Comparison of ENCODE assay signal across 17 cellular contexts in the genomic region with DNA sequence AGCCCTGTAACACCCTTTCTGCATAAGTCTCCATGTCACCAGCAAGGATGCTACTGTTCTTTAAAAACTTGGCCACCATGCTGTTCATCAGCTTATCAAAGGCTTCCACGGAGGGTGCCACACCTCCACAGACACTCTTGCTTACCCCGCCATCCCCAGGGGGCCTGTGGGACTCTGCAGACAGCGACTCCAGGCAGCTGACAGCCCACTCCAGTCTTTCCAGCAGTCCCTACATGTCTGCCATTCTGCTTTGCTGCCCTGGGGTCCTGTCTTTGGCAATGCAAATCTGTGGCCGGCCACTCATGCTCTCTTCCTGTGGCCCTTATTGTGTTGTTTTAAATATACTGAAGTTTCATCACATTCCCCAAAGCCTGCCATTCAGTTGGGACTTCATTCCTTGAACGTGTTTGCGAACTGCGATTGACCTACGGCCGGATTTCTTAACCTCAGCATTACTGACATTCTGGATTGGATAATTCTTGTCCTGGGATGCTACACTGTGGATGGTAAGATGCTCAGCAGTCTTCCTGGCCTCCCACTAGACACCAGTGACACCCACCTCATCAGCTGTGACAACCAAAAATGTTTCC.
A peak's percentile ranks its signal among the peaks of the same experiment; 100 is the strongest.
DNase-seq lines count a peak whose midpoint lies in the region; ATAC-seq and TF ChIP-seq lines count a peak whose summit lies in the region.
"Had no signal": no experiment of that assay in that cellular context is flagged by ENCODE, and none has a peak within 500 bp of the region (broad histone marks: within the 10 kb centered on the region; RNA-seq: fewer than 3 reads in every experiment).

No MANE protein-coding gene starts in this region.

- no peaks in the 10 kb centered on the region for H3K23me2 ChIP-seq in H9 (ENCODE audit: insufficient read length, low read depth, low read length, poor library complexity, severe bottlenecking)

- no peak overlapping the region for H4K91ac ChIP-seq in H9 (ENCODE audit: insufficient read length, low read depth, low read length)

- TF ChIP-seq CTCF in DND-41 (IDR thresholded peaks at IDR 0.05; ENCODE audit: borderline replicate concordance, extremely low read depth, low read length, poor library complexity, severe bottlenecking) (no peak), H9 (conservative IDR thresholded peaks at IDR 0.05) (no peak), glutamatergic neuron (IDR thresholded peaks at IDR 0.05; ENCODE audit: partially characterized antibody, unreplicated experiment) (no peak)

- H3K36me3 Mint-ChIP-seq in H9 (ENCODE audit: insufficient read depth in 1 of 3, low read depth in 3 of 3): peaks cover 30 to 38% (median 32%) of the 10 kb centered on the region in 3 experiments
- H3K36me3 Mint-ChIP-seq in glutamatergic neuron (ENCODE audit: unreplicated experiment): peaks cover 9% of the 10 kb centered on the region
- peaks cover 26% of the 10 kb centered on the region for H3K36me3 Mint-ChIP-seq in stimulated activated effector memory CD8-positive, alpha-beta T cell treated with anti-CD3 and anti-CD28 coated beads, Interleukin-12 subunit alpha, Interleukin-12 subunit beta, amount 100 ng/mL, for 72 hours

- H3K27ac Mint-ChIP-seq in H9: peak overlapping the region; percentile 92 to 98 (median 97)
- no peak overlapping the region for H3K27ac Mint-ChIP-seq in glutamatergic neuron (ENCODE audit: unreplicated experiment)
- H3K27ac Mint-ChIP-seq in stimulated activated effector memory CD8-positive, alpha-beta T cell treated with anti-CD3 and anti-CD28 coated beads, Interleukin-12 subunit alpha, Interleukin-12 subunit beta, amount 100 ng/mL, for 72 hours: peak overlapping the region; percentile 44

- peak; percentile 44; the same call in 1 of the 3 replicates for ATAC-seq in DND-41 (ENCODE audit: insufficient read depth, low read depth)
- ATAC-seq in stimulated activated effector memory CD8-positive, alpha-beta T cell treated with anti-CD3 and anti-CD28 coated beads, Interleukin-12 subunit alpha, Interleukin-12 subunit beta, amount 100 ng/mL, for 72 hours: no peak
- no peak for ATAC-seq in GM21447 (IDR thresholded peaks at IDR 0.05; ENCODE audit: unreplicated experiment)
- ATAC-seq: GM12878 had no signal

- H3K36me3 ChIP-seq in DND-41 (ENCODE audit: insufficient read depth, low read length): peaks cover 28% of the 10 kb centered on the region
- H3K36me3 ChIP-seq in effector memory CD4-positive, alpha-beta T cell (ENCODE audit: control insufficient read depth, insufficient read depth, low read length): no peaks in the 10 kb centered on the region
- H3K36me3 ChIP-seq: MG63 had no signal

- H3K4me2 ChIP-seq in DND-41 (ENCODE audit: insufficient read depth, low read length) (no peak overlapping the region), H9 (ENCODE audit: insufficient read depth, insufficient read length, low read length) (no peak overlapping the region)

- H3K23ac ChIP-seq in H9 (ENCODE audit: insufficient read length, low read depth, low read length): no peak overlapping the region

- H2BK12ac ChIP-seq in H9 (ENCODE audit: insufficient read length, low read depth, low read length): no peak overlapping the region

- no peak overlapping the region for H2AK5ac ChIP-seq in H9 (ENCODE audit: insufficient read length, low read length)

- H4K20me1 ChIP-seq in DND-41 (ENCODE audit: insufficient read depth, low read length) (peaks cover 55% of the 10 kb centered on the region), H9 (ENCODE audit: control insufficient read depth, insufficient read depth, insufficient read length) (no peaks in the 10 kb centered on the region)

- H3K9me3 Mint-ChIP-seq in H9 (no peaks in the 10 kb centered on the region; a peak in 1 of 5 replicates), glutamatergic neuron (ENCODE audit: unreplicated experiment) (peaks cover 7% of the 10 kb centered on the region)
- H3K9me3 Mint-ChIP-seq in stimulated activated effector memory CD8-positive, alpha-beta T cell treated with anti-CD3 and anti-CD28 coated beads, Interleukin-12 subunit alpha, Interleukin-12 subunit beta, amount 100 ng/mL, for 72 hours: no peaks in the 10 kb centered on the region

- H2BK20ac ChIP-seq in H9 (ENCODE audit: low read depth, low read length, poor library complexity, severe bottlenecking): no peak overlapping the region

- H3K14ac ChIP-seq in H9 (ENCODE audit: insufficient read depth, low read length): no peak overlapping the region; the same call in 1 of the 2 replicates

- no peak overlapping the region for H2BK15ac ChIP-seq in H9 (ENCODE audit: low read depth, low read length)

- H3T11ph ChIP-seq in H9 (ENCODE audit: low read length): no peak overlapping the region

- H3K18ac ChIP-seq in H9 (ENCODE audit: insufficient read length, low read depth, low read length): no peak overlapping the region

- H2BK120ac ChIP-seq in H9 (ENCODE audit: low read depth, low read length, poor library complexity, severe bottlenecking): no peak overlapping the region

- no peak for DNase-seq in DND-41
- no peak for DNase-seq in H9
- peak; percentile 31 for DNase-seq in glutamatergic neuron
- no peak for DNase-seq in stimulated activated effector memory CD8-positive, alpha-beta T cell treated with anti-CD3 and anti-CD28 coated beads, Interleukin-12 subunit alpha, Interleukin-12 subunit beta, amount 100 ng/mL, for 72 hours (ENCODE audit: low spot score in 2 of 2)
- DNase-seq in effector memory CD4-positive, alpha-beta T cell: no peak
- no peak for DNase-seq in NOMO-1 treated with DMSO at 0.1 percent for 48 hours (lab: John Stamatoyannopoulos, UW; ENCODE audit: unreplicated experiment)
- DNase-seq: C1 segment of cervical spinal cord, COR-L47, GM23248, MG63, NCI-H1092 treated with DMSO at 0.1 percent for 48 hours, NCI-H1694, NCI-H2107, NCI-H69 had no signal

- H3K4me1 ChIP-seq in DND-41 (ENCODE audit: insufficient read depth, low read length) (no peaks in the 10 kb centered on the region), H9 (ENCODE audit: insufficient read depth, low read length) (peaks cover 24% of the 10 kb centered on the region; the same call in 1 of the 2 replicates)
- H3K4me1 ChIP-seq in effector memory CD4-positive, alpha-beta T cell (ENCODE audit: control insufficient read depth, insufficient read depth, low read length, poor library complexity, severe bottlenecking): no peaks in the 10 kb centered on the region

- H3K56ac ChIP-seq in H9 (ENCODE audit: insufficient read length, low read depth, low read length): no peak overlapping the region

- H3K27me3 Mint-ChIP-seq in H9 (ENCODE audit: low read depth) (no peaks in the 10 kb centered on the region), glutamatergic neuron (ENCODE audit: unreplicated experiment) (peaks cover 8% of the 10 kb centered on the region)

- no peak overlapping the region for H3K4ac ChIP-seq in H9 (ENCODE audit: low read depth, low read length)

- peaks cover 77% of the 10 kb centered on the region for H3K79me2 ChIP-seq in DND-41 (ENCODE audit: insufficient read depth, low read length)
- peaks cover 24% of the 10 kb centered on the region; the same call in 1 of the 2 replicates for H3K79me2 ChIP-seq in H9 (ENCODE audit: insufficient read depth, low read length)

- H3K4me3 ChIP-seq in DND-41 (ENCODE audit: low read depth in 1 of 2, low read length in 2 of 2): no peak overlapping the region
- H3K4me3 ChIP-seq in effector memory CD4-positive, alpha-beta T cell (ENCODE audit: insufficient read depth, low read depth, low read length, poor library complexity, severe bottlenecking): no peak overlapping the region
- H3K4me3 ChIP-seq: GM12878, GM23248, MG63, SK-N-MC had no signal

- H3K9ac ChIP-seq in DND-41 (ENCODE audit: low read depth, low read length) (no peak overlapping the region), H9 (ENCODE audit: extremely low read depth, insufficient read length, low read length) (no peak overlapping the region)
- H3K9ac ChIP-seq: GM23248 had no signal

- no peaks in the 10 kb centered on the region for H3K9me3 ChIP-seq in DND-41 (ENCODE audit: insufficient read depth, low read length, severe bottlenecking)
- H3K9me3 ChIP-seq in H9 (ENCODE audit: control insufficient read depth, low read depth, low read length): no peaks in the 10 kb centered on the region
- no peaks in the 10 kb centered on the region for H3K9me3 ChIP-seq in effector memory CD4-positive, alpha-beta T cell (ENCODE audit: control insufficient read depth, low read length)
- H3K9me3 ChIP-seq: MG63 had no signal

- no peak overlapping the region for H4K5ac ChIP-seq in H9 (ENCODE audit: insufficient read length, low read depth, low read length)

- H3K4me3 Mint-ChIP-seq in H9 (no peak overlapping the region), glutamatergic neuron (ENCODE audit: unreplicated experiment) (no peak overlapping the region)
- H3K4me3 Mint-ChIP-seq in stimulated activated effector memory CD8-positive, alpha-beta T cell treated with anti-CD3 and anti-CD28 coated beads, Interleukin-12 subunit alpha, Interleukin-12 subunit beta, amount 100 ng/mL, for 72 hours: no peak overlapping the region

- H3K79me1 ChIP-seq in H9 (ENCODE audit: insufficient read depth, low read depth, low read length, poor library complexity, severe bottlenecking): peaks cover 5% of the 10 kb centered on the region

- H3K27me3 ChIP-seq in DND-41 (ENCODE audit: insufficient read depth, low read length, poor library complexity) (no peaks in the 10 kb centered on the region), H9 (ENCODE audit: insufficient read depth, low read length) (no peaks in the 10 kb centered on the region)
- H3K27me3 ChIP-seq in effector memory CD4-positive, alpha-beta T cell (replicated peaks; ENCODE audit: control insufficient read depth, insufficient read depth, low read length, poor library complexity, severe bottlenecking): no peaks in the 10 kb centered on the region
- H3K27me3 ChIP-seq: MG63 had no signal

- H3K4me1 Mint-ChIP-seq in H9 (peaks cover 64 to 69% of the 10 kb centered on the region in 2 experiments), glutamatergic neuron (ENCODE audit: low read depth, unreplicated experiment) (peaks cover 31% of the 10 kb centered on the region)
- H3K4me1 Mint-ChIP-seq in stimulated activated effector memory CD8-positive, alpha-beta T cell treated with anti-CD3 and anti-CD28 coated beads, Interleukin-12 subunit alpha, Interleukin-12 subunit beta, amount 100 ng/mL, for 72 hours: peaks cover 54% of the 10 kb centered on the region

- H3K27ac ChIP-seq in DND-41 (ENCODE audit: low read length) (no peak overlapping the region), H9 (ENCODE audit: insufficient read length, low read depth, low read length) (no peak overlapping the region)
- H3K27ac ChIP-seq in effector memory CD4-positive, alpha-beta T cell (ENCODE audit: insufficient read depth, low read length, poor library complexity, severe bottlenecking): no peak overlapping the region
- H3K27ac ChIP-seq: GM23248, SK-N-MC had no signal

- H2AFZ ChIP-seq in DND-41 (ENCODE audit: low read depth, low read length) (no peak overlapping the region), H9 (ENCODE audit: low read length) (no peak overlapping the region)
- H2AFZ ChIP-seq: GM23248 had no signal

- WGBS in H9 (ENCODE audit: extremely low coverage, insufficient read length, low lambda C conversion rate): no CpG with 5 or more reads among the region's 9 CpGs

- no peak overlapping the region for H4K8ac ChIP-seq in H9 (replicated peaks; ENCODE audit: insufficient read length, low read depth, low read length)

- no peak overlapping the region for H2BK5ac ChIP-seq in H9 (ENCODE audit: insufficient read length, low read length)
